In the genomic region with DNA sequence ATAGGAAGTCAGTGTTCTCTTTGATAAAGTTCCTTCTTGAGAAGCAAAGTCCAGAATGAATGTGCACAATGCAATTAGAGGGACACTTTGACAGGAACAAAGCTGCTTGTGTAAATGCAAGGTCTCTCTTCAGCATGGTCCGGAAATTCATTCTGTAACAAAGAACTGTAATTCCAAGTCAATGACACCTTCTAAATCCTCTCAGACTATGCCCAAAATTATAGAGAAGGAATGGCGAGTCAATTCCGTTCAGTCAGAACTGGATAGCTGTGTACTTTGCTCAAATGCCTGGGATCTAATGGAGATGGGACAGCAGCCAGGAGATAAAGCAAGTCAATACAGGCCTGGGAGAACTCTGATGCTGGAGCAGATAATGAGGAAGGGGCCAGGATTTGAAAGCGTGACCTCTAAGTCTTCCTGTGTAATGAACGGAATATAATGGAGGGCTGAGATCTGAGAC, we compare ENCODE assay signal across 19 cellular contexts.
DNase-seq lines count a peak whose midpoint lies in the region; ATAC-seq and TF ChIP-seq lines count a peak whose summit lies in the region.
"Had no signal": no experiment of that assay in that cellular context is flagged by ENCODE, and none has a peak within 500 bp of the region (broad histone marks: within the 10 kb centered on the region; RNA-seq: fewer than 3 reads in every experiment).

No MANE protein-coding gene starts in this region.

- H3K9me3 Mint-ChIP-seq in T-helper 1 cell treated with Interleukin-12 subunit alpha and Interleukin-12 subunit beta and Interleukin-4 antibody, amounts not matched to agents 30 μg/mL and 1 μg/mL, for 36 hours = peaks cover 3% of the 10 kb centered on the region
- no peaks in the 10 kb centered on the region for H3K9me3 Mint-ChIP-seq in neural crest cell
- H3K9me3 Mint-ChIP-seq: activated T-helper 2 cell treated with anti-CD3 and anti-CD28 coated beads, Interferon-gamma antibody, Interleukin-2, Interleukin-4, amounts not matched to agents 10 μg/mL and 5 μg/mL and 100 μg/mL, durations not matched to agents 14 hours and 24 hours and 36 hours; H9 had no signal

- peak overlapping the region; percentile 29 for H3K27ac Mint-ChIP-seq in T-helper 1 cell treated with Interleukin-12 subunit alpha and Interleukin-12 subunit beta and Interleukin-4 antibody, amounts not matched to agents 30 μg/mL and 1 μg/mL, for 36 hours
- peak overlapping the region; percentile 6 for H3K27ac Mint-ChIP-seq in neural crest cell (ENCODE audit: unreplicated experiment)
- H3K27ac Mint-ChIP-seq: activated T-helper 2 cell treated with anti-CD3 and anti-CD28 coated beads, Interferon-gamma antibody, Interleukin-2, Interleukin-4, amounts not matched to agents 10 μg/mL and 5 μg/mL and 100 μg/mL, durations not matched to agents 14 hours and 24 hours and 36 hours; H9 had no signal

- intact Hi-C loops in colonic mucosa (cut with DNase I) = no loop called here

- H3K4me1 ChIP-seq in colonic mucosa = no peaks in the 10 kb centered on the region

- DNase-seq in T-helper 1 cell (no peak), LNCaP clone FGC (ENCODE audit: low read depth) (peak; percentile 70), colonic mucosa (peak; percentile 61), neural crest cell (ENCODE audit: low read depth, low spot score) (no peak)
- DNase-seq: activated CD4-positive, alpha-beta T cell treated with anti-CD3 and anti-CD28 coated beads, Interleukin-2, amount 50 U/mL, for 4 hours; effector CD4-positive, alpha-beta T cell; H9; mesenchymal stem cell; NCI-H345; PC-9; posterior cingulate gyrus; stimulated activated CD4-positive, alpha-beta T cell treated with anti-CD3 and anti-CD28 coated beads, Interleukin-15, amount 100 ng/mL, for 24 hours; substantia nigra; SW 1271 had no signal

- H3K4me3 Mint-ChIP-seq in T-helper 1 cell treated with Interleukin-12 subunit alpha and Interleukin-12 subunit beta and Interleukin-4 antibody, amounts not matched to agents 30 μg/mL and 1 μg/mL, for 36 hours = peak overlapping the region; percentile 51
- no peak overlapping the region for H3K4me3 Mint-ChIP-seq in neural crest cell
- H3K4me3 Mint-ChIP-seq: H9 had no signal

- no peaks in the 10 kb centered on the region for H3K9me3 ChIP-seq in colonic mucosa

- H3K4me1 Mint-ChIP-seq in T-helper 1 cell treated with Interleukin-12 subunit alpha and Interleukin-12 subunit beta and Interleukin-4 antibody, amounts not matched to agents 30 μg/mL and 1 μg/mL, for 36 hours (ENCODE audit: low read depth) = peaks cover 23% of the 10 kb centered on the region
- peaks cover 30% of the 10 kb centered on the region for H3K4me1 Mint-ChIP-seq in neural crest cell

- no peak overlapping the region for H3K9ac ChIP-seq in colonic mucosa (ENCODE audit: low read depth in 2 of 2, low read length in 2 of 2)

- no peaks in the 10 kb centered on the region for H3K36me3 ChIP-seq in colonic mucosa

- H3K36me3 Mint-ChIP-seq in T-helper 1 cell treated with Interleukin-12 subunit alpha and Interleukin-12 subunit beta and Interleukin-4 antibody, amounts not matched to agents 30 μg/mL and 1 μg/mL, for 36 hours (ENCODE audit: low read depth) = no peaks in the 10 kb centered on the region
- no peaks in the 10 kb centered on the region for H3K36me3 Mint-ChIP-seq in neural crest cell (ENCODE audit: low read depth)

- no peak for ATAC-seq in HG03175 (IDR thresholded peaks at IDR 0.05; ENCODE audit: unreplicated experiment)
- ATAC-seq in HG03139 (IDR thresholded peaks at IDR 0.05; ENCODE audit: unreplicated experiment) = no peak
- ATAC-seq in HG02840 (IDR thresholded peaks at IDR 0.05; ENCODE audit: low FRiP score, unreplicated experiment) = no peak

- no peaks in the 10 kb centered on the region for H3K27me3 Mint-ChIP-seq in T-helper 1 cell treated with Interleukin-12 subunit alpha and Interleukin-12 subunit beta and Interleukin-4 antibody, amounts not matched to agents 30 μg/mL and 1 μg/mL, for 36 hours (ENCODE audit: low read depth)
- H3K27me3 Mint-ChIP-seq in neural crest cell (ENCODE audit: low read depth) = no peaks in the 10 kb centered on the region

- no peak overlapping the region for H3K4me3 ChIP-seq in LNCaP clone FGC (ENCODE audit: low read depth, low read length)
- H3K4me3 ChIP-seq in colonic mucosa = no peak overlapping the region
- H3K4me3 ChIP-seq: PC-9 had no signal

- TF ChIP-seq CTCF in LNCaP clone FGC (IDR thresholded peaks at IDR 0.05; ENCODE audit: control insufficient read depth, extremely low read depth, insufficient read depth) = no peak
- TF ChIP-seq CTCF in colonic mucosa (IDR thresholded peaks at IDR 0.05) = no peak
- no peak for TF ChIP-seq CTCF in neural crest cell (conservative IDR thresholded peaks at IDR 0.05)

- H3K27me3 ChIP-seq in colonic mucosa = no peaks in the 10 kb centered on the region

- no peak overlapping the region for H3K27ac ChIP-seq in colonic mucosa

Comparison
In these comparisons a context has a peak if more than half of its experiments do, and no peak if none do; other contexts are left out.
1. DNase-seq: peak in LNCaP clone FGC (single experiment) and colonic mucosa (single experiment); none in T-helper 1 cell (0 of 5) and neural crest cell (single experiment).